ENCODE assay signal across 15 cellular contexts in genomic region chr10:29486466-29486865, GRCh38.
DNase-seq lines count a peak whose midpoint lies in the region; ATAC-seq and TF ChIP-seq lines count a peak whose summit lies in the region.
"Had no signal": no experiment of that assay in that cellular context is flagged by ENCODE, and none has a peak within 500 bp of the region (broad histone marks: within the 10 kb centered on the region; RNA-seq: fewer than 3 reads in every experiment).

No MANE protein-coding gene starts in this region.

- peaks cover 45 to 48% of the 10 kb centered on the region in 2 donors for H3K36me3 ChIP-seq in stomach smooth muscle (ENCODE audit: control insufficient read depth in 2 of 2, insufficient read depth in 2 of 2, low read length in 2 of 2)

- no peak for TF ChIP-seq CTCF in natural killer cell (IDR thresholded peaks at IDR 0.05)

- peak overlapping the region; percentile 14 to 17 for H3K27ac Mint-ChIP-seq in natural killer cell treated with Interleukin-12 subunit alpha and Interleukin-12 subunit beta and Interleukin-15 and Interleukin-18, amount 100 ng/mL, for 72 hours
- H3K27ac Mint-ChIP-seq in natural killer cell = no peak overlapping the region
- peak overlapping the region; percentile 66 for H3K27ac Mint-ChIP-seq in activated naive CD8-positive, alpha-beta T cell treated with anti-CD3 and anti-CD28 coated beads, Interleukin-2, amount 10 ng/mL, durations not matched to agents 7 days and 5 days

- H3K36me3 Mint-ChIP-seq in natural killer cell treated with Interleukin-12 subunit alpha and Interleukin-12 subunit beta and Interleukin-15 and Interleukin-18, amount 100 ng/mL, for 72 hours = peaks cover 5% of the 10 kb centered on the region
- peaks cover 17% of the 10 kb centered on the region for H3K36me3 Mint-ChIP-seq in natural killer cell
- H3K36me3 Mint-ChIP-seq in activated naive CD8-positive, alpha-beta T cell treated with anti-CD3 and anti-CD28 coated beads, Interleukin-2, amount 10 ng/mL, durations not matched to agents 7 days and 5 days = peaks cover 30% of the 10 kb centered on the region

- H3K27ac ChIP-seq in stomach smooth muscle (ENCODE audit: low read length) = peak overlapping the region; percentile 0
- H3K27ac ChIP-seq: upper lobe of left lung had no signal

- intact Hi-C loops in natural killer cell (cut with micrococcal nuclease) = no loop called here

- peaks cover 47% of the 10 kb centered on the region for H3K4me1 ChIP-seq in stomach smooth muscle (ENCODE audit: control insufficient read depth, insufficient read depth, low read length)

- H3K4me1 Mint-ChIP-seq in natural killer cell treated with Interleukin-12 subunit alpha and Interleukin-12 subunit beta and Interleukin-15 and Interleukin-18, amount 100 ng/mL, for 72 hours (ENCODE audit: low read depth in 2 of 2) = peaks cover 14 to 28% of the 10 kb centered on the region in 2 donors
- peaks cover 16% of the 10 kb centered on the region in 2 donors for H3K4me1 Mint-ChIP-seq in natural killer cell
- H3K4me1 Mint-ChIP-seq in activated naive CD8-positive, alpha-beta T cell treated with anti-CD3 and anti-CD28 coated beads, Interleukin-2, amount 10 ng/mL, durations not matched to agents 7 days and 5 days = peaks cover 39% of the 10 kb centered on the region

- no peaks in the 10 kb centered on the region for H3K9me3 ChIP-seq in stomach smooth muscle (ENCODE audit: control insufficient read depth in 2 of 2, low read length in 2 of 2)
- H3K9me3 ChIP-seq: upper lobe of left lung had no signal

- DNase-seq in natural killer cell treated with Interleukin-12 subunit alpha and Interleukin-12 subunit beta and Interleukin-15 and Interleukin-18, amount 100 ng/mL, for 72 hours (ENCODE audit: low spot score) = no peak
- DNase-seq in natural killer cell = no peak
- no peak for DNase-seq in activated naive CD8-positive, alpha-beta T cell treated with anti-CD3 and anti-CD28 coated beads, Interleukin-2, amount 10 ng/mL, durations not matched to agents 7 days and 5 days
- no peak for DNase-seq in T1000 (lab: John Stamatoyannopoulos, UW)
- DNase-seq in mesenteric fat pad (ENCODE audit: low spot score) = no peak
- DNase-seq: central memory CD4-positive, alpha-beta T cell; foreskin melanocyte; Kasumi-1; NCI-H345; SIG-M5; upper lobe of left lung had no signal

- H3K9me3 Mint-ChIP-seq in natural killer cell treated with Interleukin-12 subunit alpha and Interleukin-12 subunit beta and Interleukin-15 and Interleukin-18, amount 100 ng/mL, for 72 hours = no peaks in the 10 kb centered on the region
- no peaks in the 10 kb centered on the region for H3K9me3 Mint-ChIP-seq in natural killer cell
- H3K9me3 Mint-ChIP-seq in activated naive CD8-positive, alpha-beta T cell treated with anti-CD3 and anti-CD28 coated beads, Interleukin-2, amount 10 ng/mL, durations not matched to agents 7 days and 5 days = no peaks in the 10 kb centered on the region

- no peaks in the 10 kb centered on the region for H3K27me3 ChIP-seq in stomach smooth muscle (ENCODE audit: control insufficient read depth in 1 of 2, insufficient read depth in 2 of 2, low read length in 2 of 2)
- H3K27me3 ChIP-seq: upper lobe of left lung had no signal

- H3K4me3 ChIP-seq in stomach smooth muscle (ENCODE audit: low read length in 2 of 2) = no peak overlapping the region
- H3K4me3 ChIP-seq: lung, upper lobe of left lung had no signal

- H3K4me3 Mint-ChIP-seq in natural killer cell treated with Interleukin-12 subunit alpha and Interleukin-12 subunit beta and Interleukin-15 and Interleukin-18, amount 100 ng/mL, for 72 hours = no peak overlapping the region
- H3K4me3 Mint-ChIP-seq in natural killer cell = no peak overlapping the region
- peak overlapping the region; percentile 18 for H3K4me3 Mint-ChIP-seq in activated naive CD8-positive, alpha-beta T cell treated with anti-CD3 and anti-CD28 coated beads, Interleukin-2, amount 10 ng/mL, durations not matched to agents 7 days and 5 days

- POLR2A ChIA-PET in activated naive CD8-positive, alpha-beta T cell treated with anti-CD3 and anti-CD28 coated beads, Interleukin-2, amount 10 ng/mL, durations not matched to agents 7 days and 5 days (lab: Charles Lee) = no interaction called here

- ATAC-seq in natural killer cell treated with Interleukin-12 subunit alpha and Interleukin-12 subunit beta and Interleukin-15 and Interleukin-18, amount 100 ng/mL, for 72 hours = no peak
- no peak for ATAC-seq in natural killer cell
- ATAC-seq in HG02678 (IDR thresholded peaks at IDR 0.05; ENCODE audit: unreplicated experiment) = peak; percentile 70
- no peak for ATAC-seq in activated naive CD8-positive, alpha-beta T cell treated with anti-CD3 and anti-CD28 coated beads, Interleukin-2, amount 10 ng/mL, durations not matched to agents 7 days and 5 days (ENCODE audit: low read depth)
- no peak for ATAC-seq in HG03469 (IDR thresholded peaks at IDR 0.05; ENCODE audit: unreplicated experiment)

- no peak overlapping the region for H3K9ac ChIP-seq in stomach smooth muscle (ENCODE audit: low read length in 2 of 2)

- H3K27me3 Mint-ChIP-seq in natural killer cell treated with Interleukin-12 subunit alpha and Interleukin-12 subunit beta and Interleukin-15 and Interleukin-18, amount 100 ng/mL, for 72 hours = no peaks in the 10 kb centered on the region
- H3K27me3 Mint-ChIP-seq in natural killer cell (ENCODE audit: low read depth in 2 of 2) = no peaks in the 10 kb centered on the region
- H3K27me3 Mint-ChIP-seq in activated naive CD8-positive, alpha-beta T cell treated with anti-CD3 and anti-CD28 coated beads, Interleukin-2, amount 10 ng/mL, durations not matched to agents 7 days and 5 days = no peaks in the 10 kb centered on the region

Comparison
In these comparisons a context has a peak if more than half of its experiments do, and no peak if none do; other contexts are left out.
1. H3K27ac Mint-ChIP-seq: peak in natural killer cell treated with Interleukin-12 subunit alpha and Interleukin-12 subunit beta and Interleukin-15 and Interleukin-18, amount 100 ng/mL, for 72 hours (2 of 2) and activated naive CD8-positive, alpha-beta T cell treated with anti-CD3 and anti-CD28 coated beads, Interleukin-2, amount 10 ng/mL, durations not matched to agents 7 days and 5 days (single experiment); none in natural killer cell (0 of 2).